Comparison of ENCODE assay signal across 8 cellular contexts in genomic region chr6:13261464-13261994, GRCh38.
DNase-seq lines count a peak whose midpoint lies in the region; ATAC-seq lines count a peak whose summit lies in the region.

No MANE protein-coding gene starts in this region.

- peaks cover 7% of the 10 kb centered on the region for H3K9me3 Mint-ChIP-seq in dendritic cell treated with granulocyte-macrophage colony-stimulating factor and Interleukin-4, amounts not matched to agents 40 ng/mL and 50 ng/mL, for 4 days

- H3K36me3 Mint-ChIP-seq in dendritic cell treated with granulocyte-macrophage colony-stimulating factor and Interleukin-4, amounts not matched to agents 40 ng/mL and 50 ng/mL, for 4 days (ENCODE audit: low read depth): peaks cover 9% of the 10 kb centered on the region

- peaks cover 28% of the 10 kb centered on the region for H3K27me3 Mint-ChIP-seq in dendritic cell treated with granulocyte-macrophage colony-stimulating factor and Interleukin-4, amounts not matched to agents 40 ng/mL and 50 ng/mL, for 4 days

- H3K4me3 Mint-ChIP-seq in dendritic cell treated with granulocyte-macrophage colony-stimulating factor and Interleukin-4, amounts not matched to agents 40 ng/mL and 50 ng/mL, for 4 days: no peak overlapping the region

- intact Hi-C loops in dendritic cell treated with granulocyte-macrophage colony-stimulating factor and Interleukin-4, amounts not matched to agents 40 ng/mL and 50 ng/mL, for 4 days (cut with micrococcal nuclease): no loop called here

- H3K27ac Mint-ChIP-seq in dendritic cell treated with granulocyte-macrophage colony-stimulating factor and Interleukin-4, amounts not matched to agents 40 ng/mL and 50 ng/mL, for 4 days: peak overlapping the region; percentile 37

- DNase-seq in HT-29 (ENCODE audit: low spot score) (no peak), cerebellum (ENCODE audit: low spot score) (no peak), HUDEP-2 (lab: John Stamatoyannopoulos, UW; ENCODE audit: unreplicated experiment in 76 of 76) (no peak), NCI-H1092 (lab: John Stamatoyannopoulos, UW) (no peak)

- H3K4me1 Mint-ChIP-seq in dendritic cell treated with granulocyte-macrophage colony-stimulating factor and Interleukin-4, amounts not matched to agents 40 ng/mL and 50 ng/mL, for 4 days (ENCODE audit: low read depth): peaks cover 45% of the 10 kb centered on the region

- ATAC-seq in GM18498 (IDR thresholded peaks at IDR 0.05; ENCODE audit: unreplicated experiment) (peak; percentile 66), GM21515 (IDR thresholded peaks at IDR 0.05; ENCODE audit: unreplicated experiment) (peak; percentile 75), HG03521 (IDR thresholded peaks at IDR 0.05; ENCODE audit: unreplicated experiment) (peak; percentile 49)
